23 cellular contexts compared by ENCODE assay signal in the genomic region with DNA sequence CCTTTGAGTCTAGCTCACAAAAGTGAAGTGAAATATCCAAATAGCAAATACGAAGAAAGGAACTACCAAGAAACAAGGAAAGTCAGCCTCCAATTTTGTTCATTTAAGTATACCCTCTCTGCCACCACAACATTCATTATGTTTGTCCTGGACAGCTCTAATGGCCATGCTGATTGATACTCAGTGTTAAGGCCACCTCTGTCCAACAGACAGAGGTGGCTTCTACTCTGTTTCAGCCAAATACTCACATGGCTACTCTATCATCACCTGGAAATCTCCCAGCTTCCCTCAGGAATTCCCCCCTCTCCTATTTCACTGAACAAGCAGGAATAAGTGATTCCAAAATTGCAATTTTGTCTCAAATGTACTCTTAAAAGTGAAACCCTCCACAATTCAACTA. TPM values are rescaled to one million over a fixed set of nuclear protein-coding genes. Genes with fewer than 3 reads are reported as not detected.
DNase-seq lines count a peak whose midpoint lies in the region; ATAC-seq and TF ChIP-seq lines count a peak whose summit lies in the region.
"Had no signal": no experiment of that assay in that cellular context is flagged by ENCODE, and none has a peak within 500 bp of the region (broad histone marks: within the 10 kb centered on the region; RNA-seq: fewer than 3 reads in every experiment).

No MANE protein-coding gene starts in this region.

- intact Hi-C loops in right lobe of liver (cut with DNase I) = no loop called here
- intact Hi-C loops in naive thymus-derived CD4-positive, alpha-beta T cell (cut with micrococcal nuclease) = no loop called here

- no peaks in the 10 kb centered on the region for H3F3A ChIP-seq in GM23338 (replicated peaks; ENCODE audit: low read depth)
- peaks cover 4% of the 10 kb centered on the region for H3F3A ChIP-seq in neural progenitor cell (ENCODE audit: low read depth)

- POLR2A ChIA-PET in naive thymus-derived CD4-positive, alpha-beta T cell (lab: Charles Lee) = no interaction called here

- no peaks in the 10 kb centered on the region for H3K9me2 ChIP-seq in GM23338 (ENCODE audit: insufficient read depth)

- H3K9me3 ChIP-seq in right lobe of liver (no peaks in the 10 kb centered on the region), neural progenitor cell (ENCODE audit: low read depth) (no peaks in the 10 kb centered on the region)
- H3K9me3 ChIP-seq in naive thymus-derived CD4-positive, alpha-beta T cell (ENCODE audit: control insufficient read depth in 2 of 3, low read length in 3 of 3) = no peaks in the 10 kb centered on the region
- H3K9me3 ChIP-seq: BE2C had no signal

- H3K79me2 ChIP-seq in GM23338 (replicated peaks; ENCODE audit: insufficient read depth) (peaks cover 100% of the 10 kb centered on the region), neural progenitor cell (ENCODE audit: low read depth) (peaks cover 100% of the 10 kb centered on the region)

- peaks cover 58% of the 10 kb centered on the region for H3K4me1 Mint-ChIP-seq in GM23338
- H3K4me1 Mint-ChIP-seq in neural progenitor cell = no peaks in the 10 kb centered on the region
- H3K4me1 Mint-ChIP-seq in naive thymus-derived CD4-positive, alpha-beta T cell = peaks cover 11 to 38% (median 22%) of the 10 kb centered on the region in 7 donors

- DNase-seq in NCI-H2196 (lab: John Stamatoyannopoulos, UW; ENCODE audit: unreplicated experiment) = peak; percentile 19
- DNase-seq in NCI-H2196 treated with DMSO at 0.1 percent for 48 hours (lab: John Stamatoyannopoulos, UW; ENCODE audit: unreplicated experiment) = no peak
- no peak for DNase-seq in GM23338 (ENCODE audit: low spot score)
- DNase-seq in right lobe of liver = no peak
- DNase-seq in neural progenitor cell (ENCODE audit: low spot score) = no peak
- DNase-seq in naive thymus-derived CD4-positive, alpha-beta T cell = no peak
- DNase-seq: BE2C; CD4-positive, CD25-positive, alpha-beta regulatory T cell; COR-L47; DMS153; GDM1; GM23248; MM.1S; NCI-H1092; NCI-H1436 treated with DMSO at 0.1 percent for 48 hours; NCI-H2029; NCI-H446; NCI-H526 treated with DMSO at 0.1 percent for 48 hours had no signal

- H3K36me3 ChIP-seq in GM23338 (ENCODE audit: insufficient read depth) = no peaks in the 10 kb centered on the region
- H3K36me3 ChIP-seq in right lobe of liver = no peaks in the 10 kb centered on the region
- H3K36me3 ChIP-seq in neural progenitor cell = peaks cover 6% of the 10 kb centered on the region
- H3K36me3 ChIP-seq in naive thymus-derived CD4-positive, alpha-beta T cell (ENCODE audit: control insufficient read depth in 2 of 3, insufficient read depth in 3 of 3, low read length in 3 of 3) = no peaks in the 10 kb centered on the region

- ATAC-seq in GM23338 = no peak
- peak in 3 of 4 donors; percentile 22 to 77 (median 54) for ATAC-seq in right lobe of liver
- no peak for ATAC-seq in GM18520 (IDR thresholded peaks at IDR 0.05; ENCODE audit: unreplicated experiment)
- ATAC-seq in naive thymus-derived CD4-positive, alpha-beta T cell = no peak
- ATAC-seq: HCT116, Right ventricle myocardium inferior had no signal

- H3K4me1 ChIP-seq in GM23338 (ENCODE audit: insufficient read depth) (peaks cover 58% of the 10 kb centered on the region), right lobe of liver (peaks cover 0 to 15% (median 6%) of the 10 kb centered on the region in 4 donors), neural progenitor cell (no peaks in the 10 kb centered on the region)
- no peaks in the 10 kb centered on the region for H3K4me1 ChIP-seq in naive thymus-derived CD4-positive, alpha-beta T cell (ENCODE audit: control insufficient read depth in 2 of 2, insufficient read depth in 2 of 2, low read length in 2 of 2)

- H3K4me3 Mint-ChIP-seq in GM23338 (no peak overlapping the region), neural progenitor cell (no peak overlapping the region)
- no peak overlapping the region for H3K4me3 Mint-ChIP-seq in naive thymus-derived CD4-positive, alpha-beta T cell

- H3K27me3 ChIP-seq in GM23338 (ENCODE audit: insufficient read depth) (no peaks in the 10 kb centered on the region), right lobe of liver (no peaks in the 10 kb centered on the region), neural progenitor cell (no peaks in the 10 kb centered on the region)
- H3K27me3 ChIP-seq in naive thymus-derived CD4-positive, alpha-beta T cell (ENCODE audit: control insufficient read depth in 2 of 2, insufficient read depth in 2 of 2, low read length in 2 of 2) = no peaks in the 10 kb centered on the region
- H3K27me3 ChIP-seq: BE2C had no signal

- H3K9me3 Mint-ChIP-seq in GM23338 (no peaks in the 10 kb centered on the region), neural progenitor cell (peaks cover 35% of the 10 kb centered on the region)
- H3K9me3 Mint-ChIP-seq in naive thymus-derived CD4-positive, alpha-beta T cell = no peaks in the 10 kb centered on the region
- H3K9me3 Mint-ChIP-seq: CD4-positive, CD25-positive, alpha-beta regulatory T cell had no signal

- H3K4me3 ChIP-seq in GM23338 (no peak overlapping the region), right lobe of liver (no peak overlapping the region), neural progenitor cell (no peak overlapping the region)
- H3K4me3 ChIP-seq in naive thymus-derived CD4-positive, alpha-beta T cell (ENCODE audit: low read length) = no peak overlapping the region
- H3K4me3 ChIP-seq: GM23248 had no signal

- TF ChIP-seq CTCF in GM23338 (conservative IDR thresholded peaks at IDR 0.05; ENCODE audit: low read depth in 2 of 2) (no peak), VCaP (conservative IDR thresholded peaks at IDR 0.05) (no peak), right lobe of liver (IDR thresholded peaks at IDR 0.05) (no peak), neural progenitor cell (IDR thresholded peaks at IDR 0.05) (no peak)

- peaks cover 10% of the 10 kb centered on the region for H3K36me3 Mint-ChIP-seq in GM23338 (ENCODE audit: low read depth)
- H3K36me3 Mint-ChIP-seq in neural progenitor cell = peaks cover 51% of the 10 kb centered on the region
- H3K36me3 Mint-ChIP-seq in naive thymus-derived CD4-positive, alpha-beta T cell = peaks cover 0 to 10% (median 0%) of the 10 kb centered on the region in 5 donors
- H3K36me3 Mint-ChIP-seq: CD4-positive, CD25-positive, alpha-beta regulatory T cell had no signal

- no peak overlapping the region for H2AFZ ChIP-seq in GM23338
- no peak overlapping the region for H2AFZ ChIP-seq in neural progenitor cell (replicated peaks)
- H2AFZ ChIP-seq: GM23248 had no signal

- no peaks in the 10 kb centered on the region for H3K27me3 Mint-ChIP-seq in GM23338 (ENCODE audit: insufficient read depth, low read depth, poor library complexity)
- peaks cover 4% of the 10 kb centered on the region for H3K27me3 Mint-ChIP-seq in neural progenitor cell (ENCODE audit: insufficient read depth, low read depth)
- no peaks in the 10 kb centered on the region for H3K27me3 Mint-ChIP-seq in naive thymus-derived CD4-positive, alpha-beta T cell
- H3K27me3 Mint-ChIP-seq: CD4-positive, CD25-positive, alpha-beta regulatory T cell had no signal

- CTCF ChIA-PET in naive thymus-derived CD4-positive, alpha-beta T cell (lab: Charles Lee) = interaction anchor here (4.3 kb wide), 1 partner anchor 8 kb away, joined by 20 read pairs; no protein-coding TSS in a partner anchor

- WGBS in right lobe of liver (ENCODE audit: insufficient coverage, low coverage, low lambda C conversion rate, missing lambda C conversion rate) = 59% methylated on average over 1 of the region's 1 CpG

- H3K27ac ChIP-seq in GM23338 (ENCODE audit: low read depth) (no peak overlapping the region; the same call in 1 of the 2 replicates), VCaP (peak overlapping the region; percentile 10; the same call in 1 of the 2 replicates), right lobe of liver (no peak overlapping the region), neural progenitor cell (no peak overlapping the region)
- no peak overlapping the region for H3K27ac ChIP-seq in naive thymus-derived CD4-positive, alpha-beta T cell (ENCODE audit: low read depth, low read length)
- H3K27ac ChIP-seq: 22Rv1, GM23248 had no signal

- H3K27ac Mint-ChIP-seq in GM23338 (peak overlapping the region; percentile 5; the same call in 1 of the 2 replicates), neural progenitor cell (no peak overlapping the region)
- H3K27ac Mint-ChIP-seq in naive thymus-derived CD4-positive, alpha-beta T cell = no peak overlapping the region
- H3K27ac Mint-ChIP-seq: CD4-positive, CD25-positive, alpha-beta regulatory T cell had no signal

- H3K4me2 ChIP-seq in GM23338 = no peak overlapping the region
- no peak overlapping the region for H3K4me2 ChIP-seq in neural progenitor cell

- H4K20me1 ChIP-seq in GM23338 (replicated peaks; ENCODE audit: insufficient read depth) (peaks cover 48% of the 10 kb centered on the region), neural progenitor cell (ENCODE audit: low read depth) (peaks cover 92% of the 10 kb centered on the region)

- H3K9ac ChIP-seq in neural progenitor cell = no peak overlapping the region
- H3K9ac ChIP-seq: GM23248 had no signal

- no peak for TF ChIP-seq POLR2A in right lobe of liver (IDR thresholded peaks at IDR 0.05)

TF ChIP-seq in GM23338, 12 proteins besides CTCF, POLR2A, EP300 and RAD21 (continues in another document):
- TF ChIP-seq POLR2AphosphoS5 (IDR thresholded peaks at IDR 0.05; ENCODE audit: low read depth) (no peak), CREB1 (CRISPR knock-in tag; IDR thresholded peaks at IDR 0.05; ENCODE audit: low read depth) (no peak), ZNF331 (CRISPR knock-in tag; IDR thresholded peaks at IDR 0.05; ENCODE audit: low read depth) (no peak), STAT1 (IDR thresholded peaks at IDR 0.05; ENCODE audit: unreplicated experiment) (no peak), ZNF114 (CRISPR knock-in tag; IDR thresholded peaks at IDR 0.05) (no peak)

RNA-seq across cellular contexts. Expression of a gene that starts 10.7 kb away (rescaled TPM):
- total RNA-seq in GM23338 (2014; rRNA removed; shearing (Covaris generic)) = 383 and 444 TPM in 2 replicates
- polyA plus RNA-seq in GM23338 (2016; fragmentation: Nextera tagmentation; extraction: Ambion mirVana) = 59.8 and 69.4 TPM in 2 replicates
- 100 to 1,000 TPM; 127 to 262 (median 208) TPM for total RNA-seq in right lobe of liver
- 292 and 306 TPM in 2 replicates for total RNA-seq in neural progenitor cell (ENCODE audit: low replicate concordance)
- total RNA-seq in naive thymus-derived CD4-positive, alpha-beta T cell = 10 to 100 TPM; 43.1 to 68.0 (median 56.2) TPM
- 10 to 100 TPM; 19.8 to 24.8 TPM for polyA plus RNA-seq in naive thymus-derived CD4-positive, alpha-beta T cell

Comparison
In these comparisons a context has a peak if more than half of its experiments do, and no peak if none do; other contexts are left out.
1. ATAC-seq: peak in right lobe of liver (3 of 4); none in GM23338 (single experiment), GM18520 (single experiment) and naive thymus-derived CD4-positive, alpha-beta T cell (single experiment).